Comparison of ENCODE assay signal across 15 cellular contexts in the genomic region with DNA sequence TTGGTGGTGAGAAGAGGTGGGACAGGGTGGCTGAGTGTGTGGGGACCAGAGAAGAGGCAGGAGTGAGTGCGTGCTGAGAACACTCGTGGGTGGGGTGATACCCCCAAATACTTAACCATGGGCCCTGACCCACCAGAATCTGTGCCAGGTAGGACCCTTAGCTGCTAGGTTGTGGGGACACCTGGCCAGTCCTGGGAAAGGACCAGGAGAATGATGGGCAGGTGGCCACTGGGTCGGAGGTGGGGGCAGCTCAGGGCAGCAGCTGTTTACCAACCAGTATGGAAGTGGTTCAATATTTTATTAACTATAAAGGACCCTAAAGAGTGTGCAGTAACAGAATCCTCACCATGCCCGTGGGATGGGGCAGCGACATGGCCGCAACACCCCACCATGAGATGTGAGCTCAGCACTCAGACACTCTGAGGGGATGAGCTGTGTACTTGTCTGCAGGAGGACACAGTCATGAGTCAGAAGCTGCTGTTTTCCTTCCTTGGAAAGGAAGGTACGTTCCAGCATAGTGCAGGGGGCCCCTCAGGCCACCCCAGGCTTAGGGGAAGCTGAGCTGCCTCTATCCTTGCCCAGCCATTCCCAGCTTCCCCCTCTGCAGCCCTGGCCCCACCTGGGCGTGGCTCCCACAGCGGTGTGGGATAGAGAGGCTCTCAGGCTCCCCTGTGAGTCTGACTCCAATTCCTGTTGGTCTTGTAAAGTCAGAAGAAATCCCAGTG. TPM values are rescaled to one million over a fixed set of nuclear protein-coding genes. Genes with fewer than 3 reads are reported as not detected.
DNase-seq lines count a peak whose midpoint lies in the region; ATAC-seq and TF ChIP-seq lines count a peak whose summit lies in the region.
"Had no signal": no experiment of that assay in that cellular context is flagged by ENCODE, and none has a peak within 500 bp of the region (broad histone marks: within the 10 kb centered on the region; RNA-seq: fewer than 3 reads in every experiment).

No MANE protein-coding gene starts in this region.

- BruUV-seq in Panc1 (replicated peaks; lab: Mats Ljungman, UMichigan) = no TSS peak

- H3K36me3 ChIP-seq in Panc1 (ENCODE audit: control insufficient read depth, insufficient read depth, low read length) (no peaks in the 10 kb centered on the region), esophagus (ENCODE audit: control insufficient read depth in 2 of 2, insufficient read depth in 2 of 2, low read length in 1 of 2) (no peaks in the 10 kb centered on the region), osteoblast (ENCODE audit: insufficient read depth, low read length) (no peaks in the 10 kb centered on the region)
- H3K36me3 ChIP-seq: gastroesophageal sphincter, right atrium auricular region had no signal

- intact Hi-C loops in Panc1 (cut with micrococcal nuclease; ENCODE audit: unreplicated experiment) = no loop called here
- intact Hi-C loops in lower leg skin (cut with DNase I; ENCODE audit: low total_unique reads) = loop anchor here (10.0 kb wide), 1 partner anchor 826 kb away; a partner anchor contains a TSS

- peaks cover 5% of the 10 kb centered on the region for H3K9me3 Mint-ChIP-seq in glutamatergic neuron (ENCODE audit: unreplicated experiment)
- H3K9me3 Mint-ChIP-seq in stimulated activated naive B cell treated with anti-CD40 and anti-IgM and Interleukin-4, amounts not matched to agents 10 μg/mL and 1 μg/mL and 100 μg/mL, for 72 hours = no peaks in the 10 kb centered on the region
- H3K9me3 Mint-ChIP-seq: activated CD4-positive, alpha-beta memory T cell treated with anti-CD3 and anti-CD28 coated beads for 36 hours had no signal

- no peaks in the 10 kb centered on the region for H4K20me1 ChIP-seq in osteoblast (ENCODE audit: insufficient read depth, low read length)

- H3K27ac Mint-ChIP-seq in glutamatergic neuron (ENCODE audit: unreplicated experiment) = no peak overlapping the region
- no peak overlapping the region for H3K27ac Mint-ChIP-seq in stimulated activated naive B cell treated with anti-CD40 and anti-IgM and Interleukin-4, amounts not matched to agents 10 μg/mL and 1 μg/mL and 100 μg/mL, for 72 hours
- H3K27ac Mint-ChIP-seq: activated CD4-positive, alpha-beta memory T cell treated with anti-CD3 and anti-CD28 coated beads for 36 hours had no signal

- H2AFZ ChIP-seq in osteoblast (ENCODE audit: low read length) = peak overlapping the region; percentile 77

- H3K4me3 ChIP-seq in Panc1 (ENCODE audit: low read depth in 2 of 2, low read length in 2 of 2) (no peak overlapping the region), esophagus (ENCODE audit: low read depth in 1 of 2, low read length in 2 of 2) (no peak overlapping the region), osteoblast (ENCODE audit: insufficient read depth, low read length) (peak overlapping the region; percentile 26), lower leg skin (ENCODE audit: low read depth, poor library complexity, severe bottlenecking) (no peak overlapping the region)
- H3K4me3 ChIP-seq: gastroesophageal sphincter, lung, right atrium auricular region had no signal

- H3K36me3 Mint-ChIP-seq in glutamatergic neuron (ENCODE audit: unreplicated experiment) = no peaks in the 10 kb centered on the region
- peaks cover 0 to 2% of the 10 kb centered on the region in 2 donors for H3K36me3 Mint-ChIP-seq in stimulated activated naive B cell treated with anti-CD40 and anti-IgM and Interleukin-4, amounts not matched to agents 10 μg/mL and 1 μg/mL and 100 μg/mL, for 72 hours
- H3K36me3 Mint-ChIP-seq: activated CD4-positive, alpha-beta memory T cell treated with anti-CD3 and anti-CD28 coated beads for 36 hours had no signal

- peak overlapping the region; percentile 30 for H3K4me2 ChIP-seq in osteoblast (ENCODE audit: insufficient read depth, low read length)

- peak; percentile 16 for DNase-seq in D341Med (ENCODE audit: low spot score)
- DNase-seq in Panc1 (ENCODE audit: low read depth, low spot score) = no peak
- DNase-seq in osteoblast (ENCODE audit: insufficient read length, low spot score, missing footprints) = peak; percentile 90
- DNase-seq in lower leg skin (ENCODE audit: low spot score in 2 of 2) = no peak
- DNase-seq in SKM-1 (lab: John Stamatoyannopoulos, UW; ENCODE audit: unreplicated experiment) = no peak
- no peak for DNase-seq in glutamatergic neuron
- DNase-seq in stimulated activated naive B cell treated with anti-CD40 and anti-IgM and Interleukin-4, amounts not matched to agents 10 μg/mL and 1 μg/mL and 100 μg/mL, for 72 hours = no peak
- DNase-seq: activated CD4-positive, alpha-beta memory T cell treated with anti-CD3 and anti-CD28 coated beads for 36 hours; COR-L47; NCI-H345 had no signal

- H3K79me2 ChIP-seq in osteoblast (ENCODE audit: insufficient read depth, low read length) = no peaks in the 10 kb centered on the region

- POLR2A ChIA-PET in Panc1 (lab: Charles Lee) = no interaction called here

- ATAC-seq in Panc1 = no peak
- no peak for ATAC-seq in stimulated activated naive B cell treated with anti-CD40 and anti-IgM and Interleukin-4, amounts not matched to agents 10 μg/mL and 1 μg/mL and 100 μg/mL, for 72 hours (replicated peaks)
- ATAC-seq: gastroesophageal sphincter had no signal

- CTCF ChIA-PET in Panc1 (lab: Charles Lee) = no interaction called here

- no peaks in the 10 kb centered on the region for H3K9me3 ChIP-seq in Panc1 (ENCODE audit: control insufficient read depth, insufficient read depth, low read depth, low read length)
- no peaks in the 10 kb centered on the region for H3K9me3 ChIP-seq in esophagus (ENCODE audit: control insufficient read depth in 2 of 2, insufficient read depth in 1 of 2, low read depth in 1 of 2, low read length in 1 of 2)
- no peaks in the 10 kb centered on the region for H3K9me3 ChIP-seq in osteoblast (ENCODE audit: low read depth, low read length)
- H3K9me3 ChIP-seq: gastroesophageal sphincter, right atrium auricular region had no signal

- TF ChIP-seq POLR2A in lower leg skin (IDR thresholded peaks at IDR 0.05) = no peak

- in situ Hi-C loops in Panc1 (cut with HindIII; ENCODE audit: low pct_unique_long_range_greater_than_20kb, low sequenced_read_pairs) = no loop called here

- peaks cover 13% of the 10 kb centered on the region for H3K4me1 Mint-ChIP-seq in glutamatergic neuron (ENCODE audit: low read depth, unreplicated experiment)
- peaks cover 8 to 11% of the 10 kb centered on the region in 2 donors for H3K4me1 Mint-ChIP-seq in stimulated activated naive B cell treated with anti-CD40 and anti-IgM and Interleukin-4, amounts not matched to agents 10 μg/mL and 1 μg/mL and 100 μg/mL, for 72 hours

- TF ChIP-seq CTCF in Panc1 (IDR thresholded peaks at IDR 0.05) (no peak), osteoblast (IDR thresholded peaks at IDR 0.05; ENCODE audit: extremely low read depth, low read depth, low read length) (no peak), lower leg skin (IDR thresholded peaks at IDR 0.05) (no peak), glutamatergic neuron (IDR thresholded peaks at IDR 0.05; ENCODE audit: partially characterized antibody, unreplicated experiment) (no peak)

- H3K27me3 ChIP-seq in Panc1 (ENCODE audit: control insufficient read depth, insufficient read depth, low read length) = no peaks in the 10 kb centered on the region
- no peaks in the 10 kb centered on the region for H3K27me3 ChIP-seq in esophagus (ENCODE audit: control insufficient read depth in 1 of 2, insufficient read depth in 2 of 2, low read length in 2 of 2)
- no peaks in the 10 kb centered on the region for H3K27me3 ChIP-seq in osteoblast (ENCODE audit: insufficient read depth, low read length)
- H3K27me3 ChIP-seq: gastroesophageal sphincter, right atrium auricular region had no signal

- no peak overlapping the region for H3K4me3 Mint-ChIP-seq in glutamatergic neuron (ENCODE audit: unreplicated experiment)
- no peak overlapping the region for H3K4me3 Mint-ChIP-seq in stimulated activated naive B cell treated with anti-CD40 and anti-IgM and Interleukin-4, amounts not matched to agents 10 μg/mL and 1 μg/mL and 100 μg/mL, for 72 hours
- H3K4me3 Mint-ChIP-seq: activated CD4-positive, alpha-beta memory T cell treated with anti-CD3 and anti-CD28 coated beads for 36 hours had no signal

- WGBS in esophagus, 2 donors = 71 to 75% methylated on average over 9 of the region's 9 CpGs
- 64 to 70% methylated on average over 9 of the region's 9 CpGs for WGBS in lower leg skin, 2 donors

- H3K4me1 ChIP-seq in Panc1 (ENCODE audit: control insufficient read depth, insufficient read depth, low read length) (peaks cover 28% of the 10 kb centered on the region), esophagus (ENCODE audit: control insufficient read depth in 2 of 2, insufficient read depth in 2 of 2, low read length in 1 of 2) (peaks cover 0 to 26% of the 10 kb centered on the region in 2 donors), osteoblast (ENCODE audit: insufficient read depth, low read length) (peaks cover 52% of the 10 kb centered on the region)

- peak overlapping the region; percentile 25; the same call in 1 of the 2 replicates for H3K27ac ChIP-seq in Panc1 (ENCODE audit: low read length)
- peak overlapping the region; percentile 82 to 92 for H3K27ac ChIP-seq in esophagus (ENCODE audit: low read depth in 2 of 2, low read length in 1 of 2)
- peak overlapping the region; percentile 78 for H3K27ac ChIP-seq in osteoblast (ENCODE audit: low read depth, low read length)
- H3K27ac ChIP-seq: gastroesophageal sphincter had no signal

- peaks cover 5% of the 10 kb centered on the region for H3K27me3 Mint-ChIP-seq in glutamatergic neuron (ENCODE audit: unreplicated experiment)
- H3K27me3 Mint-ChIP-seq in stimulated activated naive B cell treated with anti-CD40 and anti-IgM and Interleukin-4, amounts not matched to agents 10 μg/mL and 1 μg/mL and 100 μg/mL, for 72 hours = no peaks in the 10 kb centered on the region
- H3K27me3 Mint-ChIP-seq: activated CD4-positive, alpha-beta memory T cell treated with anti-CD3 and anti-CD28 coated beads for 36 hours had no signal

RNA-seq across cellular contexts. Expression of a gene that starts 25.4 kb away (rescaled TPM):
- not detected for total RNA-seq in Panc1 (2021; ENCODE audit: unreplicated experiment)
- not detected for polyA plus RNA-seq in Panc1 (2012; ENCODE audit: insufficient read length)
- under 1 TPM; 0.11 to 0.39 TPM for polyA plus RNA-seq in esophagus
- total RNA-seq in osteoblast = not detected in 2 replicates
- 1 to 10 TPM in 1 of 4 donors, not detected in 3; 1.4 TPM for total RNA-seq in lower leg skin
- not detected for total RNA-seq in glutamatergic neuron (ENCODE audit: unreplicated experiment)
- total RNA-seq: activated CD4-positive, alpha-beta memory T cell treated with anti-CD3 and anti-CD28 coated beads for 36 hours; aorta; gastroesophageal sphincter; lung had no signal
- polyA plus RNA-seq: aorta, lung had no signal

RNA-seq across cellular contexts. Expression of a gene that starts 41.6 kb away (rescaled TPM):
- total RNA-seq in Panc1 (2021; ENCODE audit: unreplicated experiment) (not detected), osteoblast (under 0.01 TPM in 1 of 2 replicates, not detected in the other), lower leg skin (not detected), glutamatergic neuron (ENCODE audit: unreplicated experiment) (not detected)
- polyA plus RNA-seq in Panc1 (2012; ENCODE audit: insufficient read length) = not detected
- polyA plus RNA-seq in esophagus = not detected
- total RNA-seq: activated CD4-positive, alpha-beta memory T cell treated with anti-CD3 and anti-CD28 coated beads for 36 hours; aorta; gastroesophageal sphincter; lung had no signal
- polyA plus RNA-seq: aorta had no signal

Comparison
In these comparisons a context has a peak if more than half of its experiments do, and no peak if none do; other contexts are left out.
1. DNase-seq: peak in D341Med (single experiment) and osteoblast (single experiment); none in Panc1 (single experiment), lower leg skin (0 of 2), SKM-1 (single experiment), glutamatergic neuron (single experiment) and stimulated activated naive B cell treated with anti-CD40 and anti-IgM and Interleukin-4, amounts not matched to agents 10 μg/mL and 1 μg/mL and 100 μg/mL, for 72 hours (single experiment).
2. H3K27ac ChIP-seq: peak in every context shown above with its lines; median percentile 87 in esophagus; 78 in osteoblast; 25 in Panc1.